ENCODE assay signal across 10 cellular contexts in the genomic region with DNA sequence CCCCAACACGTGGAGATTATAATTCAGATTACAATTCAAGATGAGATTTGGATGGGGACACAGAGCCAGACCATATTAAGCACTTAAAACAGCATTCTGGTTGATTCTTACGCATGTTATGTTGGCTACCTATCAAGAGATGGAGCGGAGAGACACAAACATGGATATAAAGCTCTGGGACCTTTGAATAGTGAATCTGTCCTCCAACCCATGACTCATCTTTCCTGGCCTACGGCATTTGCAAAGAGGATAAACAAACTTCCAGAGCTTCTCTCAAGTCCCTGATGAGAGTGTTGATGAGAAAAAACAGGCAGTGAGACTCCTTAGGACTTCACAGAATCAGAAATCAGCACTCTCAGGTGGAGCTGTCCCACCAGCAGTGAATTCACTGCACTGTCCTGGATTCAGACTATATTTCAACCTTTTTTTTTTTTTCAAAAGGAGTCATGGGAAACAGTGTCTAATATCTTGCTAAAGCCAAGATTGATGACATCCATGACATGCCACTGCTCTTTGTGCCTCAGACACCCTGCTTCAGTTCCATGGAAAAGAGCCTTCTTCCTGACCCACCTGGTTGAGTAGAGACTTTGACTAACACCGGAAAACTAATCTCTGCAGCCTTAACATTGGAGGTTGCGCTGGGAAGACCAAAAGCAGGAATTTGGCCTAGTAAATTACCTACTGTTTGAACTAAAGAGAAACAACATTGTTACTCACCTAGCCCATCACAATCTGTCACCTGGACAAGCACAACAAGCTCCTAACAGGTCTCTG.
DNase-seq lines count a peak whose midpoint lies in the region; FAIRE-seq and TF ChIP-seq lines count a peak whose summit lies in the region.
"Had no signal": no experiment of that assay in that cellular context is flagged by ENCODE, and none has a peak within 500 bp of the region (broad histone marks: within the 10 kb centered on the region; RNA-seq: fewer than 3 reads in every experiment).

No MANE protein-coding gene starts in this region.

- H3K9ac ChIP-seq in GM23248: no peak overlapping the region

- H3K36me3 ChIP-seq in GM23248 (ENCODE audit: low read depth) (no peaks in the 10 kb centered on the region), adrenal gland (replicated peaks in 1 of 2) (no peaks in the 10 kb centered on the region), small intestine (ENCODE audit: control insufficient read depth in 2 of 2, insufficient read depth in 2 of 2, low read length in 2 of 2) (no peaks in the 10 kb centered on the region)

- H3K4me1 ChIP-seq in GM23248 (ENCODE audit: insufficient read depth): peaks cover 47% of the 10 kb centered on the region
- H3K4me1 ChIP-seq in adrenal gland (replicated peaks in 1 of 2): peaks cover 0 to 11% of the 10 kb centered on the region in 2 donors
- H3K4me1 ChIP-seq in small intestine (ENCODE audit: control insufficient read depth in 2 of 2, insufficient read depth in 1 of 2, low read depth in 1 of 2, low read length in 1 of 2): no peaks in the 10 kb centered on the region

- no peaks in the 10 kb centered on the region for H3K79me2 ChIP-seq in GM23248 (ENCODE audit: insufficient read depth)

- DNase-seq in GM23248 (peak; percentile 92), adrenal gland (peak in 4 of 7 donors; percentile 27 to 58 (median 42)), fibroblast of the conjunctiva (ENCODE audit: low read depth) (peak; percentile 81), small intestine (peak; percentile 12), HuH-7.5 (ENCODE audit: low spot score) (no peak), COLO668 (lab: John Stamatoyannopoulos, UW; ENCODE audit: unreplicated experiment) (no peak), NCI-H187 treated with DMSO at 0.1 percent for 48 hours (lab: John Stamatoyannopoulos, UW) (no peak), hypothalamus (lab: John Stamatoyannopoulos, UW) (no peak)
- DNase-seq: central memory CD4-positive, alpha-beta T cell had no signal

- in situ Hi-C loops in GM23248 (cut with MboI): no loop called here

- TF ChIP-seq POLR2A in adrenal gland (IDR thresholded peaks at IDR 0.05): no peak

- H2AFZ ChIP-seq in GM23248: no peak overlapping the region

- no peak for TF ChIP-seq CTCF in adrenal gland (IDR thresholded peaks at IDR 0.05)

- no peaks in the 10 kb centered on the region for H4K20me1 ChIP-seq in GM23248 (ENCODE audit: insufficient read depth)

- no peaks in the 10 kb centered on the region for H3K9me3 ChIP-seq in GM23248 (ENCODE audit: low read depth)
- H3K9me3 ChIP-seq in adrenal gland (replicated peaks in 1 of 3): no peaks in the 10 kb centered on the region
- H3K9me3 ChIP-seq in small intestine (ENCODE audit: control insufficient read depth, low read depth): no peaks in the 10 kb centered on the region

- 44 to 50% methylated on average over 6 of the region's 6 CpGs for WGBS in GM23248 (ENCODE audit: low coverage in 1 of 2, low lambda C conversion rate in 2 of 2, missing lambda C conversion rate in 2 of 2), 2 experiments
- WGBS in adrenal gland, 4 donors: 66 to 74% (median 68%) methylated on average over 6 of the region's 6 CpGs
- WGBS in small intestine, 3 donors: 71 to 86% (median 76%) methylated on average over 6 of the region's 6 CpGs

- H3K27me3 ChIP-seq in GM23248 (replicated peaks; ENCODE audit: insufficient read depth): no peaks in the 10 kb centered on the region
- H3K27me3 ChIP-seq in adrenal gland: no peaks in the 10 kb centered on the region
- no peaks in the 10 kb centered on the region for H3K27me3 ChIP-seq in small intestine (ENCODE audit: control insufficient read depth in 2 of 2, insufficient read depth in 2 of 2, low read length in 2 of 2)

- H3K4me2 ChIP-seq in GM23248 (ENCODE audit: unreplicated experiment): peak overlapping the region; percentile 23

- no peaks in the 10 kb centered on the region for H3K9me2 ChIP-seq in GM23248 (ENCODE audit: insufficient read depth)

- peaks cover 38% of the 10 kb centered on the region for H3F3A ChIP-seq in GM23248 (ENCODE audit: insufficient read depth)

- H3K4me3 ChIP-seq in GM23248 (no peak overlapping the region), adrenal gland (no peak overlapping the region), small intestine (ENCODE audit: low read depth in 1 of 2, low read length in 2 of 2) (no peak overlapping the region)

- FAIRE-seq in small intestine (lab: Jason Lieb, UNC): no peak
- FAIRE-seq: G401.6 had no signal

- 0 out of 2 replicates have a peak overlapping the region, but pooled peaks have one; percentile 23 for H3K27ac ChIP-seq in GM23248
- peak overlapping the region in 2 of 5 donors; percentile 47 to 56 for H3K27ac ChIP-seq in adrenal gland
- H3K27ac ChIP-seq in small intestine (ENCODE audit: low read depth in 1 of 2, low read length in 1 of 2): no peak overlapping the region

- intact Hi-C loops in adrenal gland (cut with DNase I): no loop called here

Comparison
In these comparisons a context has a peak if more than half of its experiments do, and no peak if none do; other contexts are left out.
1. DNase-seq: peak in GM23248 (single experiment), adrenal gland (4 of 7), fibroblast of the conjunctiva (single experiment) and small intestine (single experiment); none in HuH-7.5 (single experiment), COLO668 (single experiment), NCI-H187 treated with DMSO at 0.1 percent for 48 hours (single experiment) and hypothalamus (0 of 51).